16 cellular contexts compared by ENCODE assay signal in genomic region chr12:132190834-132191500, GRCh38. TPM values are rescaled to one million over a fixed set of nuclear protein-coding genes. Genes with fewer than 3 reads are reported as not detected.
DNase-seq lines count a peak whose midpoint lies in the region; ATAC-seq and TF ChIP-seq lines count a peak whose summit lies in the region.
"Had no signal": no experiment of that assay in that cellular context is flagged by ENCODE, and none has a peak within 500 bp of the region (broad histone marks: within the 10 kb centered on the region; RNA-seq: fewer than 3 reads in every experiment).

No MANE protein-coding gene starts in this region.

- peaks cover 3 to 9% of the 10 kb centered on the region in 2 donors for H3K36me3 Mint-ChIP-seq in activated T-cell treated with anti-CD3 and anti-CD28 coated beads, Interleukin-2, amount 50 U/mL, for 72 hours (ENCODE audit: insufficient read depth in 2 of 2)
- H3K36me3 Mint-ChIP-seq in central memory CD8-positive, alpha-beta T cell (ENCODE audit: insufficient read depth) = peaks cover 10% of the 10 kb centered on the region
- H3K36me3 Mint-ChIP-seq in progenitor cell of endocrine pancreas (ENCODE audit: insufficient read depth) = no peaks in the 10 kb centered on the region
- H3K36me3 Mint-ChIP-seq: IgD-negative memory B cell had no signal

- DNase-seq in activated T-cell treated with anti-CD3 and anti-CD28 coated beads, Interleukin-2, amount 50 U/mL, for 72 hours = no peak
- DNase-seq in activated T-cell treated with anti-CD3 and anti-CD28 coated beads, Interleukin-2, amount 50 U/mL, for 1 hour = no peak
- DNase-seq in NB4 (ENCODE audit: low read depth) (no peak), progenitor cell of endocrine pancreas (ENCODE audit: low spot score, unreplicated experiment) (no peak), amygdala (lab: John Stamatoyannopoulos, UW) (no peak)
- no peak for DNase-seq in central memory CD8-positive, alpha-beta T cell (ENCODE audit: low spot score in 2 of 2)
- DNase-seq: effector CD4-positive, alpha-beta T cell; NCI-H1105; NCI-H446; nucleus accumbens; stimulated activated naive CD4-positive, alpha-beta T cell; uterus; WERI-Rb-1 had no signal

- ATAC-seq in activated T-cell treated with anti-CD3 and anti-CD28 coated beads, Interleukin-2, amount 50 U/mL, for 72 hours (replicated peaks in 1 of 2) = no peak
- ATAC-seq in central memory CD8-positive, alpha-beta T cell (replicated peaks; ENCODE audit: extremely low read depth, poor library complexity, severe bottlenecking) = no peak
- ATAC-seq in HG02852 (IDR thresholded peaks at IDR 0.05; ENCODE audit: unreplicated experiment) (no peak), HG03378 (IDR thresholded peaks at IDR 0.05; ENCODE audit: unreplicated experiment) (no peak)

- H3K9me3 Mint-ChIP-seq in activated T-cell treated with anti-CD3 and anti-CD28 coated beads, Interleukin-2, amount 50 U/mL, for 72 hours = peaks cover 4 to 9% of the 10 kb centered on the region in 2 donors
- peaks cover 10% of the 10 kb centered on the region for H3K9me3 Mint-ChIP-seq in central memory CD8-positive, alpha-beta T cell
- peaks cover 7% of the 10 kb centered on the region for H3K9me3 Mint-ChIP-seq in progenitor cell of endocrine pancreas (ENCODE audit: low read depth)

- peak overlapping the region; percentile 93 to 96 for H3K4me3 Mint-ChIP-seq in activated T-cell treated with anti-CD3 and anti-CD28 coated beads, Interleukin-2, amount 50 U/mL, for 72 hours
- H3K4me3 Mint-ChIP-seq in central memory CD8-positive, alpha-beta T cell = peak overlapping the region; percentile 91
- peak overlapping the region; percentile 19 for H3K4me3 Mint-ChIP-seq in progenitor cell of endocrine pancreas (ENCODE audit: low read depth)

- no peak for TF ChIP-seq CTCF in NB4 (IDR thresholded peaks at IDR 0.05; ENCODE audit: low read depth, low read length)
- no peak for TF ChIP-seq CTCF in progenitor cell of endocrine pancreas (IDR thresholded peaks at IDR 0.05; ENCODE audit: unreplicated experiment)

- no peaks in the 10 kb centered on the region for H3K27me3 Mint-ChIP-seq in activated T-cell treated with anti-CD3 and anti-CD28 coated beads, Interleukin-2, amount 50 U/mL, for 72 hours (ENCODE audit: low read depth)
- no peaks in the 10 kb centered on the region for H3K27me3 Mint-ChIP-seq in central memory CD8-positive, alpha-beta T cell
- H3K27me3 Mint-ChIP-seq in progenitor cell of endocrine pancreas = peaks cover 74% of the 10 kb centered on the region

- no peak overlapping the region for H3K27ac Mint-ChIP-seq in activated T-cell treated with anti-CD3 and anti-CD28 coated beads, Interleukin-2, amount 50 U/mL, for 72 hours
- no peak overlapping the region for H3K27ac Mint-ChIP-seq in central memory CD8-positive, alpha-beta T cell (ENCODE audit: low read depth)
- H3K27ac Mint-ChIP-seq in progenitor cell of endocrine pancreas = no peak overlapping the region

- TF ChIP-seq POLR2A in NB4 (IDR thresholded peaks at IDR 0.05; ENCODE audit: extremely low read depth, insufficient read length) = no peak

- H3K4me1 Mint-ChIP-seq in activated T-cell treated with anti-CD3 and anti-CD28 coated beads, Interleukin-2, amount 50 U/mL, for 72 hours (ENCODE audit: low read depth) = peaks cover 26% of the 10 kb centered on the region
- H3K4me1 Mint-ChIP-seq in central memory CD8-positive, alpha-beta T cell = peaks cover 32% of the 10 kb centered on the region
- H3K4me1 Mint-ChIP-seq in progenitor cell of endocrine pancreas (ENCODE audit: low read depth) = peaks cover 2% of the 10 kb centered on the region

- peak overlapping the region; percentile 63 for H3K4me3 ChIP-seq in NB4 (ENCODE audit: low read depth, low read length)

RNA-seq across cellular contexts. Expression of gene NOC4L, which starts 46.7 kb away (rescaled TPM):
- total RNA-seq in activated T-cell treated with anti-CD3 and anti-CD28 coated beads, Interleukin-2, amount 50 U/mL, for 72 hours = 10 to 100 TPM; 19.4 to 21.2 TPM
- total RNA-seq in progenitor cell of endocrine pancreas = 27.0 and 27.3 TPM in 2 replicates

RNA-seq across cellular contexts. Expression of gene DDX51, which starts 46.8 kb away (rescaled TPM):
- 10 to 100 TPM; 18.3 to 23.4 TPM for total RNA-seq in activated T-cell treated with anti-CD3 and anti-CD28 coated beads, Interleukin-2, amount 50 U/mL, for 72 hours
- total RNA-seq in progenitor cell of endocrine pancreas = 28.1 and 29.4 TPM in 2 replicates

Comparison
In these comparisons a context has a peak if more than half of its experiments do, and no peak if none do; other contexts are left out.
1. H3K4me3 Mint-ChIP-seq: peak in every context shown above with its lines; median percentile 94 in activated T-cell treated with anti-CD3 and anti-CD28 coated beads, Interleukin-2, amount 50 U/mL, for 72 hours; 91 in central memory CD8-positive, alpha-beta T cell; 19 in progenitor cell of endocrine pancreas.